Comparison of ENCODE assay signal across 23 cellular contexts in the genomic region with DNA sequence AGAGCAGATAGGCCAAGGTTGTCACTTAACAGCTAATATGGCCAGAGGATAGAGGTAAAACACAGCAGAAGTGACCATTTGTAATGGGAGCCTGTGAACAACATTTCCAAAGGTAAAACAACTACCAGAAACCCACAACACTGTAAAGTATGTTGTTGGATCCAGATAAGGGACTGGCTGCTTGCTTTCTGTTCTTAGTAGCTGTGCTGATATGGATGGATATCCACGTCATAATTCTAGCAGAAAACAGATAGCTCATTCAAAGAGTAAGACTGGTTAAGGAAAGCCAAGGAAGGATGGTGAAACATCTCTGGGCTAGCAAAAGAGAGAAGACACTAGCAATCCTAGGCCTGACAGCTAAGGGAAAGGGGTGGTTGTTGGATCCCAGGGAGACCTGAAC. TPM values are rescaled to one million over a fixed set of nuclear protein-coding genes. Genes with fewer than 3 reads are reported as not detected.
DNase-seq lines count a peak whose midpoint lies in the region; ATAC-seq, FAIRE-seq and TF ChIP-seq lines count a peak whose summit lies in the region.
"Had no signal": no experiment of that assay in that cellular context is flagged by ENCODE, and none has a peak within 500 bp of the region (broad histone marks: within the 10 kb centered on the region; RNA-seq: fewer than 3 reads in every experiment).

No MANE protein-coding gene starts in this region.

- H3K4me2 ChIP-seq in BLaER1 (peak overlapping the region; percentile 78; the same call in 1 of the 2 replicates), Karpas-422 (ENCODE audit: low read depth, low read length, poor library complexity, severe bottlenecking) (no peak overlapping the region)
- H3K4me2 ChIP-seq: GM23338 had no signal

- H3K4me3 ChIP-seq in BLaER1 (no peak overlapping the region), Karpas-422 (ENCODE audit: low read length) (no peak overlapping the region), A673 (ENCODE audit: low read depth, low read length, poor library complexity, severe bottlenecking) (no peak overlapping the region)
- H3K4me3 ChIP-seq: GM23338, HAP-1 had no signal

- H3K4me1 ChIP-seq in BLaER1 = peaks cover 29% of the 10 kb centered on the region
- H3K4me1 ChIP-seq in Karpas-422 (ENCODE audit: low read length) = no peaks in the 10 kb centered on the region
- H3K4me1 ChIP-seq in A673 (ENCODE audit: insufficient read depth, low read length, poor library complexity, severe bottlenecking) = no peaks in the 10 kb centered on the region

- H3K27me3 ChIP-seq in BLaER1 (no peaks in the 10 kb centered on the region), Karpas-422 (ENCODE audit: low read length) (no peaks in the 10 kb centered on the region), A673 (replicated peaks; ENCODE audit: insufficient read depth, low read depth, low read length, poor library complexity) (no peaks in the 10 kb centered on the region)

- H2AFZ ChIP-seq in Karpas-422 (ENCODE audit: low read length) = no peak overlapping the region
- H2AFZ ChIP-seq: GM23338 had no signal

- no peaks in the 10 kb centered on the region for H3K9me2 ChIP-seq in Karpas-422 (replicated peaks; ENCODE audit: insufficient read depth, low read length)

- POLR2A ChIA-PET in A673 (lab: Charles Lee; ENCODE audit: low non-redundant PET) = interaction anchor here (0.9 kb wide), 1 partner anchor 36 kb away, joined by 3 read pairs; no protein-coding TSS in a partner anchor

- CTCF ChIA-PET in A673 (lab: Charles Lee) = no interaction called here

- no peak for TF ChIP-seq CTCF in A673 (conservative IDR thresholded peaks at IDR 0.05; ENCODE audit: low read depth, low read length)

- BruUV-seq in A673 (replicated peaks; lab: Mats Ljungman, UMichigan) = no TSS peak

- no peak for FAIRE-seq in frontal cortex (lab: Jason Lieb, UNC)
- FAIRE-seq: GM12892 had no signal

- no peaks in the 10 kb centered on the region for H4K20me1 ChIP-seq in BLaER1
- no peaks in the 10 kb centered on the region for H4K20me1 ChIP-seq in Karpas-422 (ENCODE audit: insufficient read depth, low read depth, low read length)

- no peak overlapping the region for H3K9ac ChIP-seq in BLaER1
- no peak overlapping the region for H3K9ac ChIP-seq in Karpas-422 (ENCODE audit: low read length)

- DNase-seq in Karpas-422 (peak; percentile 26), astrocyte of the hippocampus (ENCODE audit: low read depth, low spot score) (peak; percentile 28), iris pigment epithelial cell (ENCODE audit: low read depth) (peak; percentile 25), A673 (ENCODE audit: low spot score) (no peak), MV-4-11 (lab: John Stamatoyannopoulos, UW) (no peak), frontal cortex (ENCODE audit: low spot score in 2 of 2) (no peak)
- DNase-seq: ACHN; Calu3; CD8-positive, alpha-beta memory T cell; DMS153; NCI-H1694; NCI-H2081; NCI-H2171; NCI-H345; NCI-H524; NCI-H774 had no signal

- H3K9me3 ChIP-seq in BLaER1 (no peaks in the 10 kb centered on the region), Karpas-422 (ENCODE audit: low read length) (no peaks in the 10 kb centered on the region), A673 (ENCODE audit: low read depth, low read length, poor library complexity, severe bottlenecking) (no peaks in the 10 kb centered on the region)
- H3K9me3 ChIP-seq: HAP-1 had no signal

- ATAC-seq in activated CD4-positive, CD25-positive, alpha-beta regulatory T cell treated with anti-CD3 and anti-CD28 coated beads, Interleukin-2, amount 50 U/mL, for 24 hours = no peak
- ATAC-seq: GM23338, SK-N-SH treated with all-trans-retinoic acid at 6 μM for 48 hours had no signal

- H3K27ac ChIP-seq in BLaER1 (no peak overlapping the region), Karpas-422 (ENCODE audit: low read length) (no peak overlapping the region), A673 (ENCODE audit: low read depth, low read length, poor library complexity, severe bottlenecking) (no peak overlapping the region)
- H3K27ac ChIP-seq: C4-2B had no signal

- H3K36me3 ChIP-seq in BLaER1 (no peaks in the 10 kb centered on the region), Karpas-422 (ENCODE audit: insufficient read depth, low read length) (no peaks in the 10 kb centered on the region), A673 (ENCODE audit: insufficient read depth, low read length, poor library complexity, severe bottlenecking) (no peaks in the 10 kb centered on the region)
- H3K36me3 ChIP-seq: HAP-1 had no signal

- H3K79me2 ChIP-seq in Karpas-422 (ENCODE audit: low read length) = no peaks in the 10 kb centered on the region

- intact Hi-C loops in A673 (cut with micrococcal nuclease; ENCODE audit: unreplicated experiment) = no loop called here

RNA-seq across cellular contexts. Expression of a gene that starts 36.9 kb away (rescaled TPM):
- 25.6 and 27.7 TPM in 2 replicates for total RNA-seq in Karpas-422 (2014; rRNA removed; shearing (Covaris generic); ENCODE audit: low replicate concordance)
- total RNA-seq in A673 (2021) (14.2 and 17.3 TPM in 2 replicates), frontal cortex (70.9 TPM)

Comparison
In these comparisons a context has a peak if more than half of its experiments do, and no peak if none do; other contexts are left out.
1. DNase-seq: peak in Karpas-422 (single experiment), astrocyte of the hippocampus (single experiment) and iris pigment epithelial cell (single experiment); none in A673 (single experiment), MV-4-11 (single experiment) and frontal cortex (0 of 2).